Comparison of ENCODE assay signal across 18 cellular contexts in the genomic region with DNA sequence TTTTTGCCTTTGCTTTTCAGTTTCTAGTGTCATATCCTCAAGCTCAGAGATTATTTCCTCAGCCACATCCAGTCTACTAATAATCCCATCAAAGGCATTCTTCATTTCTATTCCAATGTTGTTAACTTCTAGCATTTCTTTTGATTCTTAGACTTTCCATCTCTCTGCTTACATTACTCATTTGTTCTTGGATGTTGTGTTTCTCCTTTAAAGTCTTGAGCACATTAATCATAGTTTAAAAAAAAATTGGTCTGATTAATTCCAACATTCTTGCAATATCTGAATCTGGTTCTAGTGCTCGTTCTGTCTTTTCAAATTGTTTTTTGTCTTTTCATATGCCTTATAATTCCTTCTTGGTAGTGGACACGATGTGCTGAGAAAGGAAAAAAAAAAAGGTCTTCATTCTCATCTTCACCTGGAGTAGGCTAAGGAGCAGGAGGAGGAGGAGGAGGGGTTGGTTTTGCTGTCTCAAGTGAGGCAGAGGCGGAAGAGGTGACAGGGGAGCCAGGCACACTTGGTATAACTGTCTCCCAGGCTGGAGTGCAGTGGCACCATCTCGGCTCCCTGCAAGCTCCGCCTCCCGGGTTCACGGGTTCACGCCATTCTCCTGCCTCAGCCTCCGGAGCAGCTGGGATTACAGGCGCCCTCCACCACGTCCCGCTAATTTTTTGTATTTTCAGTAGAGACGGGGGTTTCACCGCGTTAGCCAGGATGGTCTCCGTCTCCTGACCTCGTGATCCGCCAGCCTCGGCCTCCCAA. TPM values are rescaled to one million over a fixed set of nuclear protein-coding genes. Genes with fewer than 3 reads are reported as not detected.
DNase-seq lines count a peak whose midpoint lies in the region; ATAC-seq and TF ChIP-seq lines count a peak whose summit lies in the region.
"Had no signal": no experiment of that assay in that cellular context is flagged by ENCODE, and none has a peak within 500 bp of the region (broad histone marks: within the 10 kb centered on the region; RNA-seq: fewer than 3 reads in every experiment).

No MANE protein-coding gene starts in this region.

- peak; percentile 50 for DNase-seq in EH (ENCODE audit: low read depth)
- no peak for DNase-seq in Karpas-422
- peak in 1 of 2 donors; percentile 35 for DNase-seq in fibroblast of lung (ENCODE audit: low read depth in 2 of 2)
- no peak for DNase-seq in globus pallidus (ENCODE audit: low spot score)
- DNase-seq in caudate nucleus (lab: John Stamatoyannopoulos, UW): no peak
- DNase-seq in SJCRH30: no peak
- DNase-seq: C1 segment of cervical spinal cord, EL, KBM-7, NCI-H1048, NCI-H1436 treated with DMSO at 0.1 percent for 48 hours, NCI-H2081, NCI-H510A treated with DMSO at 0.1 percent for 48 hours, NCI-H82, PC-9 had no signal

- H3K79me2 ChIP-seq in Karpas-422 (ENCODE audit: low read length) (no peaks in the 10 kb centered on the region), fibroblast of lung (ENCODE audit: control insufficient read depth, insufficient read depth, low read length) (no peaks in the 10 kb centered on the region)

- H4K20me1 ChIP-seq in Karpas-422 (ENCODE audit: insufficient read depth, low read depth, low read length) (no peaks in the 10 kb centered on the region), fibroblast of lung (ENCODE audit: control insufficient read depth, extremely low read depth, insufficient read depth, low read length) (no peaks in the 10 kb centered on the region)

- H3K4me2 ChIP-seq in Karpas-422 (ENCODE audit: low read depth, low read length, poor library complexity, severe bottlenecking): no peak overlapping the region
- H3K4me2 ChIP-seq in fibroblast of lung (ENCODE audit: extremely low read depth, insufficient read depth, low read length): peak overlapping the region; percentile 68
- H3K4me2 ChIP-seq in skeletal muscle satellite cell (ENCODE audit: low read length): peak overlapping the region; percentile 26
- H3K4me2 ChIP-seq: PC-9 had no signal

- H3K4me1 ChIP-seq in Karpas-422 (ENCODE audit: low read length) (no peaks in the 10 kb centered on the region), fibroblast of lung (ENCODE audit: control insufficient read depth, extremely low read depth, insufficient read depth, low read length) (peaks cover 2% of the 10 kb centered on the region), skeletal muscle satellite cell (ENCODE audit: control insufficient read depth, insufficient read depth, low read length) (peaks cover 8% of the 10 kb centered on the region), SJCRH30 (no peaks in the 10 kb centered on the region)
- H3K4me1 ChIP-seq: HAP-1 had no signal

- H3K4me3 ChIP-seq in Karpas-422 (ENCODE audit: low read length) (no peak overlapping the region), fibroblast of lung (replicated peaks in 1 of 4; ENCODE audit: control extremely low read depth in 1 of 4, insufficient read depth in 1 of 4, low read depth in 3 of 4, low read length in 4 of 4) (no peak overlapping the region), skeletal muscle satellite cell (ENCODE audit: low read length) (no peak overlapping the region), SJCRH30 (no peak overlapping the region)
- H3K4me3 ChIP-seq: HAP-1, PC-9 had no signal

- TF ChIP-seq CTCF in fibroblast of lung (conservative IDR thresholded peaks at IDR 0.05 in 1 of 2, IDR thresholded peaks at IDR 0.05 in 1 of 2; ENCODE audit: low read depth in 1 of 2, low read length in 2 of 2): no peak

- H3K27ac ChIP-seq in Karpas-422 (ENCODE audit: low read length): no peak overlapping the region
- H3K27ac ChIP-seq in fibroblast of lung (ENCODE audit: insufficient read depth, low read length): peak overlapping the region; percentile 15
- no peak overlapping the region for H3K27ac ChIP-seq in caudate nucleus (ENCODE audit: low read depth, low read length)
- H3K27ac ChIP-seq in SJCRH30: no peak overlapping the region
- H3K27ac ChIP-seq: PC-9 had no signal

- no peaks in the 10 kb centered on the region for H3K27me3 ChIP-seq in Karpas-422 (ENCODE audit: low read length)
- H3K27me3 ChIP-seq in fibroblast of lung (ENCODE audit: control insufficient read depth, insufficient read depth, low read length): no peaks in the 10 kb centered on the region
- no peaks in the 10 kb centered on the region for H3K27me3 ChIP-seq in skeletal muscle satellite cell (ENCODE audit: control insufficient read depth, insufficient read depth, low read length)
- H3K27me3 ChIP-seq in SJCRH30: no peaks in the 10 kb centered on the region

- H3K9ac ChIP-seq in Karpas-422 (ENCODE audit: low read length) (no peak overlapping the region), fibroblast of lung (ENCODE audit: insufficient read depth, low read length) (no peak overlapping the region), skeletal muscle satellite cell (ENCODE audit: low read depth, low read length) (no peak overlapping the region)

- no peak for ATAC-seq in HG03280 (IDR thresholded peaks at IDR 0.05; ENCODE audit: unreplicated experiment)

- H3K36me3 ChIP-seq in Karpas-422 (ENCODE audit: insufficient read depth, low read length) (no peaks in the 10 kb centered on the region), fibroblast of lung (ENCODE audit: control insufficient read depth, insufficient read depth, low read length) (peaks cover 2% of the 10 kb centered on the region), skeletal muscle satellite cell (ENCODE audit: insufficient read depth, low read length) (peaks cover 4% of the 10 kb centered on the region), SJCRH30 (no peaks in the 10 kb centered on the region)
- H3K36me3 ChIP-seq: HAP-1 had no signal

- no peaks in the 10 kb centered on the region for H3K9me2 ChIP-seq in Karpas-422 (replicated peaks; ENCODE audit: insufficient read depth, low read length)

- no peaks in the 10 kb centered on the region for H3K9me3 ChIP-seq in Karpas-422 (ENCODE audit: low read length)
- no peaks in the 10 kb centered on the region for H3K9me3 ChIP-seq in fibroblast of lung (ENCODE audit: control insufficient read depth, insufficient read depth, low read depth, low read length)
- H3K9me3 ChIP-seq in skeletal muscle satellite cell (replicated peaks; ENCODE audit: low read length): no peaks in the 10 kb centered on the region
- H3K9me3 ChIP-seq in SJCRH30 (replicated peaks): no peaks in the 10 kb centered on the region
- H3K9me3 ChIP-seq: HAP-1 had no signal

- 0 out of 2 replicates have a peak overlapping the region, but pooled peaks have one; percentile 7 for H2AFZ ChIP-seq in Karpas-422 (ENCODE audit: low read length)
- no peak overlapping the region for H2AFZ ChIP-seq in fibroblast of lung (ENCODE audit: low read length)
- H2AFZ ChIP-seq: PC-9 had no signal

RNA-seq across cellular contexts. Expression of a gene that starts 16.3 kb away (rescaled TPM):
- total RNA-seq in Karpas-422 (2014; rRNA removed; shearing (Covaris generic); ENCODE audit: low replicate concordance): 1.6 and 1.9 TPM in 2 replicates
- 29.3 and 64.4 TPM in 2 replicates for total RNA-seq in fibroblast of lung
- polyA plus RNA-seq in fibroblast of lung: 24.5 and 31.2 TPM in 2 replicates
- 21.7 and 24.7 TPM in 2 replicates for polyA plus RNA-seq in fibroblast of lung (2012)
- polyA minus RNA-seq in fibroblast of lung (ENCODE audit: low replicate concordance): 12.8 and 19.9 TPM in 2 replicates
- total RNA-seq in skeletal muscle satellite cell (2012; rRNA removed): 18.0 and 18.1 TPM in 2 replicates
- total RNA-seq in SJCRH30 (2014; rRNA removed; shearing (Covaris generic)): 12.2 and 12.5 TPM in 2 replicates

RNA-seq across cellular contexts. Expression of a gene that starts 19.1 kb away (rescaled TPM):
- total RNA-seq in Karpas-422 (2014; rRNA removed; shearing (Covaris generic); ENCODE audit: low replicate concordance): 0.11 and 1.3 TPM in 2 replicates
- total RNA-seq in fibroblast of lung: 46.0 and 68.5 TPM in 2 replicates
- 31.9 and 38.0 TPM in 2 replicates for polyA plus RNA-seq in fibroblast of lung
- polyA plus RNA-seq in fibroblast of lung (2012): 22.5 and 28.0 TPM in 2 replicates
- polyA minus RNA-seq in fibroblast of lung (ENCODE audit: low replicate concordance): 17.7 and 27.5 TPM in 2 replicates
- total RNA-seq in skeletal muscle satellite cell (2012; rRNA removed): 13.5 and 14.2 TPM in 2 replicates
- 36.1 and 37.1 TPM in 2 replicates for total RNA-seq in SJCRH30 (2014; rRNA removed; shearing (Covaris generic))

Comparison
In these comparisons a context has a peak if more than half of its experiments do, and no peak if none do; other contexts are left out.
1. RNA of a gene that starts 19.1 kb away (total RNA-seq): 46.0 to 68.5 TPM in fibroblast of lung and 36.1 to 37.1 TPM in SJCRH30; 0.11 to 1.3 TPM in Karpas-422; every median in the first group is over 10 times any median in the second.